Comparison of ENCODE assay signal across 8 cellular contexts in the genomic region with DNA sequence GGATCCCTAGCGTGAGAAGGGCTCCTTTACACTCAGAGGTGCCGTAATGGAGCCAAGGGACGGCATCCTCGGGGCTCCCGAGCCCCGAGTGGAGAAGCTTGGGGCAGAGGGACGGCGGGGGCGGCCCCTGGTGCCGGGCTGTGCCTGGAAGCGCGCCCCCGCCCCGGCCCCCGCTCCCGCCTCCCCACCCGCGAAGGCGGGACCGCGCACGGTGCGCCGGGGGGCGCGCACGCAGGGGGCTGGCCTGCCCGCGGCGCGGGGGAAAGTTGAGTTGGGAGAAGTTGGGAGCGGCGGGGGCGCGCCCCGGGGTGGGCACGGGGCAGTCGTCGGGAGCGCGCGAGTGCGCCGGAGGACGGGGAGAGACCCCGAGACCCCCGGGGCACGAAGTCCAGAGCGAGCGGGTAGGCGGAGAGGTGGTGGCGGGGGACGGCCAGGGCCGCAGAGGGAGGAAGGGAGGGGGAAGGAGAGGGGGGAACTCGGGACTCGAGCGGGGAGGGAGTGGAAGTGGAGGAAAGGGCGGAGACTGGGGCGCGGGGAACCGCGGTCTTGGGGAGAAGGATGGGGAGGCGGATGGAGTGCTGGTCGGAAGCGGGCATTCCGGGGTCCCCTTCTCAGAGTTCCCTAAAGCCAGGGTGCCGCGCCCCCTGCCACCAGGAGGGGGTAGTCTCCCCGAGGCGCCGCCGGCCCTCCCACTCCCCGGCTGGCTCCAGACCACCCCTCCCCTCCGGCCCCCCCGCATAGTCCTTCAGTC. TPM values are rescaled to one million over a fixed set of nuclear protein-coding genes. Genes with fewer than 3 reads are reported as not detected.
DNase-seq lines count a peak whose midpoint lies in the region; ATAC-seq, FAIRE-seq and TF ChIP-seq lines count a peak whose summit lies in the region.

A gene with protein sequence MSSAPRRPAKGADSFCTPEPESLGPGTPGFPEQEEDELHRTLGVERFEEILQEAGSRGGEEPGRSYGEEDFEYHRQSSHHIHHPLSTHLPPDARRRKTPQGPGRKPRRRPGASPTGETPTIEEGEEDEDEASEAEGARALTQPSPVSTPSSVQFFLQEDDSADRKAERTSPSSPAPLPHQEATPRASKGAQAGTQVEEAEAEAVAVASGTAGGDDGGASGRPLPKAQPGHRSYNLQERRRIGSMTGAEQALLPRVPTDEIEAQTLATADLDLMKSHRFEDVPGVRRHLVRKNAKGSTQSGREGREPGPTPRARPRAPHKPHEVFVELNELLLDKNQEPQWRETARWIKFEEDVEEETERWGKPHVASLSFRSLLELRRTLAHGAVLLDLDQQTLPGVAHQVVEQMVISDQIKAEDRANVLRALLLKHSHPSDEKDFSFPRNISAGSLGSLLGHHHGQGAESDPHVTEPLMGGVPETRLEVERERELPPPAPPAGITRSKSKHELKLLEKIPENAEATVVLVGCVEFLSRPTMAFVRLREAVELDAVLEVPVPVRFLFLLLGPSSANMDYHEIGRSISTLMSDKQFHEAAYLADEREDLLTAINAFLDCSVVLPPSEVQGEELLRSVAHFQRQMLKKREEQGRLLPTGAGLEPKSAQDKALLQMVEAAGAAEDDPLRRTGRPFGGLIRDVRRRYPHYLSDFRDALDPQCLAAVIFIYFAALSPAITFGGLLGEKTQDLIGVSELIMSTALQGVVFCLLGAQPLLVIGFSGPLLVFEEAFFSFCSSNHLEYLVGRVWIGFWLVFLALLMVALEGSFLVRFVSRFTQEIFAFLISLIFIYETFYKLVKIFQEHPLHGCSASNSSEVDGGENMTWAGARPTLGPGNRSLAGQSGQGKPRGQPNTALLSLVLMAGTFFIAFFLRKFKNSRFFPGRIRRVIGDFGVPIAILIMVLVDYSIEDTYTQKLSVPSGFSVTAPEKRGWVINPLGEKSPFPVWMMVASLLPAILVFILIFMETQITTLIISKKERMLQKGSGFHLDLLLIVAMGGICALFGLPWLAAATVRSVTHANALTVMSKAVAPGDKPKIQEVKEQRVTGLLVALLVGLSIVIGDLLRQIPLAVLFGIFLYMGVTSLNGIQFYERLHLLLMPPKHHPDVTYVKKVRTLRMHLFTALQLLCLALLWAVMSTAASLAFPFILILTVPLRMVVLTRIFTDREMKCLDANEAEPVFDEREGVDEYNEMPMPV (plus strand): TSS at position 228 of the 751 bp plus-strand sequence. CDS start 2,399 bp downstream, outside the sequence.

- intact Hi-C loops in Right ventricle myocardium superior (cut with DNase I) = no loop called here
- intact Hi-C loops in pancreas (cut with DNase I) = no loop called here
- intact Hi-C loops in upper lobe of right lung (cut with DNase I) = no loop called here

- TF ChIP-seq CTCF in D721Med (IDR thresholded peaks at IDR 0.05; ENCODE audit: insufficient read depth, missing control alignments) (no peak), KMS-11 (conservative IDR thresholded peaks at IDR 0.05; ENCODE audit: low read depth, low read length) (peak; percentile 65), pancreas (IDR thresholded peaks at IDR 0.05) (peak; percentile 15 to 39 (median 24)), upper lobe of right lung (IDR thresholded peaks at IDR 0.05) (peak; percentile 55)

- H3K4me1 ChIP-seq in KMS-11 (ENCODE audit: low read depth, poor library complexity, severe bottlenecking) (peaks cover 11% of the 10 kb centered on the region), pancreas (peaks cover 24 to 31% (median 24%) of the 10 kb centered on the region in 3 donors), upper lobe of right lung (peaks cover 36% of the 10 kb centered on the region)

- FAIRE-seq in D721Med (lab: Jason Lieb, UNC) = no peak
- FAIRE-seq in pancreas (lab: Jason Lieb, UNC) = no peak

- no peaks in the 10 kb centered on the region for H3K9me3 ChIP-seq in pancreas
- no peaks in the 10 kb centered on the region for H3K9me3 ChIP-seq in upper lobe of right lung

- peaks cover 22% of the 10 kb centered on the region; the same call in 1 of the 2 replicates for H3K79me2 ChIP-seq in KMS-11 (ENCODE audit: insufficient read depth, low read depth)

- DNase-seq in D721Med (ENCODE audit: insufficient read length, low spot score) (peak; percentile 90), SW480 (ENCODE audit: low spot score) (peak; percentile 59), Right ventricle myocardium superior (peak; percentile 88), pancreas (peak; percentile 77 to 93 (median 82)), upper lobe of right lung (peak; percentile 93)
- DNase-seq in activated naive CD8-positive, alpha-beta T cell treated with anti-CD3 and anti-CD28 coated beads, Interleukin-2, amount 50 U/mL, for 24 hours = peak; percentile 82

- H3K9ac ChIP-seq in KMS-11 = peak within 1 kb of the TSS; percentile 43

- H3K36me3 ChIP-seq in KMS-11 (ENCODE audit: insufficient read depth) (no peaks in the 10 kb centered on the region), pancreas (peaks cover 0 to 3% (median 0%) of the 10 kb centered on the region in 3 donors), upper lobe of right lung (peaks cover 7% of the 10 kb centered on the region)

- H3K36me3 Mint-ChIP-seq in activated naive CD8-positive, alpha-beta T cell treated with anti-CD3 and anti-CD28 coated beads, Interleukin-2, amount 50 U/mL, for 24 hours (ENCODE audit: low read depth) = no peaks in the 10 kb centered on the region

- ATAC-seq in GM21381 (IDR thresholded peaks at IDR 0.05; ENCODE audit: unreplicated experiment) = peak; percentile 43
- peak; percentile 12 for ATAC-seq in activated naive CD8-positive, alpha-beta T cell treated with anti-CD3 and anti-CD28 coated beads, Interleukin-2, amount 50 U/mL, for 24 hours
- peak; percentile 75 for ATAC-seq in Right ventricle myocardium superior (ENCODE audit: poor library complexity)
- peak; percentile 30 to 53 (median 47) for ATAC-seq in pancreas
- peak; percentile 65 for ATAC-seq in upper lobe of right lung

- peak within 1 kb of the TSS; percentile 74 for H2AFZ ChIP-seq in KMS-11 (ENCODE audit: low read depth)

- no peaks in the 10 kb centered on the region for H4K20me1 ChIP-seq in KMS-11 (ENCODE audit: insufficient read depth)

- H3K9me3 Mint-ChIP-seq in activated naive CD8-positive, alpha-beta T cell treated with anti-CD3 and anti-CD28 coated beads, Interleukin-2, amount 50 U/mL, for 24 hours = no peaks in the 10 kb centered on the region

- H3K4me3 Mint-ChIP-seq in activated naive CD8-positive, alpha-beta T cell treated with anti-CD3 and anti-CD28 coated beads, Interleukin-2, amount 50 U/mL, for 24 hours = peak within 1 kb of the TSS; percentile 90

- H3K27ac ChIP-seq in KMS-11 (peak within 1 kb of the TSS; percentile 47), pancreas (peak within 1 kb of the TSS; percentile 86 to 98 (median 93)), upper lobe of right lung (peak within 1 kb of the TSS; percentile 98)

- H3K4me3 ChIP-seq in KMS-11 (IDR thresholded peaks at IDR 0.05; ENCODE audit: insufficient read depth, low read depth, low read length) (no peak within 1 kb of the TSS), pancreas (peak within 1 kb of the TSS; percentile 69 to 81 (median 78)), upper lobe of right lung (peak within 1 kb of the TSS; percentile 84)

- peaks cover 37% of the 10 kb centered on the region for H3K4me1 Mint-ChIP-seq in activated naive CD8-positive, alpha-beta T cell treated with anti-CD3 and anti-CD28 coated beads, Interleukin-2, amount 50 U/mL, for 24 hours

- 0 to 1% methylated on average over 62 to 75 of the region's 75 CpGs for WGBS in pancreas, 2 donors

- peak within 1 kb of the TSS; percentile 95 for H3K27ac Mint-ChIP-seq in activated naive CD8-positive, alpha-beta T cell treated with anti-CD3 and anti-CD28 coated beads, Interleukin-2, amount 50 U/mL, for 24 hours

- peak within 1 kb of the TSS; percentile 57 for H3K4me2 ChIP-seq in KMS-11

- H3K27me3 Mint-ChIP-seq in activated naive CD8-positive, alpha-beta T cell treated with anti-CD3 and anti-CD28 coated beads, Interleukin-2, amount 50 U/mL, for 24 hours = no peaks in the 10 kb centered on the region

- no peaks in the 10 kb centered on the region for H3K27me3 ChIP-seq in KMS-11 (ENCODE audit: insufficient read depth, low read depth)
- H3K27me3 ChIP-seq in pancreas = no peaks in the 10 kb centered on the region
- no peaks in the 10 kb centered on the region for H3K27me3 ChIP-seq in upper lobe of right lung

RNA-seq across cellular contexts. Expression of the gene that starts here (rescaled TPM):
- 49.7 TPM for total RNA-seq in Right ventricle myocardium superior
- total RNA-seq in pancreas = 100 to 1,000 TPM in 1 of 6 donors, 10 to 100 TPM in 5; 69.2 to 117 (median 85.5) TPM
- polyA plus RNA-seq in pancreas = 100 to 1,000 TPM; 188 to 211 TPM
- total RNA-seq in upper lobe of right lung = 178 TPM

Comparison
In these comparisons a context has a peak if more than half of its experiments do, and no peak if none do; other contexts are left out.
1. ATAC-seq: peak in every context shown above with its lines; median percentile 75 in Right ventricle myocardium superior; 65 in upper lobe of right lung; 47 in pancreas; 43 in GM21381; 12 in activated naive CD8-positive, alpha-beta T cell treated with anti-CD3 and anti-CD28 coated beads, Interleukin-2, amount 50 U/mL, for 24 hours.
2. H3K27ac ChIP-seq: peak in every context shown above with its lines; median percentile 98 in upper lobe of right lung; 93 in pancreas; 47 in KMS-11.